Comparison of ENCODE assay signal across 16 cellular contexts in the genomic region with DNA sequence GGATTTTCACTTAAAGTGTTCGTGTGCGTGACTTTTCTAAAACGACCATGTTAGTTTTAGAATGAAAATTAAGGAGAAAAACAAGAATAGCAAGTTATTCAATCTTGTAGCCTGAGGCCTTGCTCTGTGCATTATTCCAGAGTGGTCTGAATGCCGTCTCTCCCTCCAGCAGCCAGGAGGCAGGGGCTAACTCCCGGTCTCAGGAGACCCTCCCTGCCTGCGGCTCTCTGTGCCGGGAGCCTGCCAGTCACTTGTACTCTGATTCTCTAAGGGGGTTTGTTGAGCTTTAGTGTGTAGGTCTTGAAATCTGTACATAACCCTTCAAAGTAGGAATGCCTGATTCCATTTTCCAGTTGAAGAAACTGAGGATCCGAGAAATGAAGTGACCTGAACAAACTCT.
DNase-seq lines count a peak whose midpoint lies in the region; ATAC-seq and TF ChIP-seq lines count a peak whose summit lies in the region.
"Had no signal": no experiment of that assay in that cellular context is flagged by ENCODE, and none has a peak within 500 bp of the region (broad histone marks: within the 10 kb centered on the region; RNA-seq: fewer than 3 reads in every experiment).

No MANE protein-coding gene starts in this region.

- H4K91ac ChIP-seq in H9 (ENCODE audit: insufficient read length, low read depth, low read length) = no peak overlapping the region

- H4K5ac ChIP-seq in H9 (ENCODE audit: insufficient read length, low read depth, low read length) = no peak overlapping the region

- H3K27me3 ChIP-seq in H9 (ENCODE audit: insufficient read depth, low read length) (no peaks in the 10 kb centered on the region), esophagus muscularis mucosa (no peaks in the 10 kb centered on the region), osteoblast (ENCODE audit: insufficient read depth, low read length) (no peaks in the 10 kb centered on the region), smooth muscle cell (ENCODE audit: low read depth) (no peaks in the 10 kb centered on the region)
- H3K27me3 ChIP-seq: BLaER1 treated with 17β-estradiol and CSF1 and Interleukin-3, amounts not matched to agents 10 nM and 100 nM had no signal

- no peak overlapping the region for H2BK20ac ChIP-seq in H9 (ENCODE audit: low read depth, low read length, poor library complexity, severe bottlenecking)

- no peaks in the 10 kb centered on the region; a peak in 2 of 7 replicates for H3K36me3 Mint-ChIP-seq in H9 (ENCODE audit: insufficient read depth in 1 of 3, low read depth in 3 of 3)
- H3K36me3 Mint-ChIP-seq: CD8-positive, alpha-beta T cell had no signal

- H2BK120ac ChIP-seq in H9 (ENCODE audit: low read depth, low read length, poor library complexity, severe bottlenecking) = no peak overlapping the region

- no peak for TF ChIP-seq POLR2A in esophagus muscularis mucosa (IDR thresholded peaks at IDR 0.05; ENCODE audit: low read depth)

- no peak overlapping the region for H3K56ac ChIP-seq in H9 (ENCODE audit: insufficient read length, low read depth, low read length)

- no CpG with 5 or more reads among the region's 8 CpGs for WGBS in H9 (ENCODE audit: extremely low coverage, insufficient read length, low lambda C conversion rate)
- WGBS in esophagus muscularis mucosa = 95% methylated on average over 8 of the region's 8 CpGs
- 74% methylated on average over 8 of the region's 8 CpGs for WGBS in smooth muscle cell (ENCODE audit: low lambda C conversion rate)

- H3K9ac ChIP-seq in H9 (ENCODE audit: extremely low read depth, insufficient read length, low read length) (no peak overlapping the region), smooth muscle cell (ENCODE audit: low read depth) (no peak overlapping the region)
- H3K9ac ChIP-seq: BLaER1 treated with 17β-estradiol and CSF1 and Interleukin-3, amounts not matched to agents 10 nM and 100 nM; GM23248 had no signal

- no peaks in the 10 kb centered on the region for H3K9me3 Mint-ChIP-seq in H9
- H3K9me3 Mint-ChIP-seq: CD8-positive, alpha-beta T cell; HFFc6 had no signal

- H3K4ac ChIP-seq in H9 (ENCODE audit: low read depth, low read length) = no peak overlapping the region

- H3K9me3 ChIP-seq in H9 (ENCODE audit: control insufficient read depth, low read depth, low read length) = no peaks in the 10 kb centered on the region
- H3K9me3 ChIP-seq in esophagus muscularis mucosa = peaks cover 0 to 7% (median 3%) of the 10 kb centered on the region in 4 donors
- no peaks in the 10 kb centered on the region for H3K9me3 ChIP-seq in osteoblast (ENCODE audit: low read depth, low read length)
- no peaks in the 10 kb centered on the region for H3K9me3 ChIP-seq in smooth muscle cell (replicated peaks; ENCODE audit: low read depth)

- no peak overlapping the region for H2AFZ ChIP-seq in H9 (ENCODE audit: low read length)
- no peak overlapping the region for H2AFZ ChIP-seq in osteoblast (ENCODE audit: low read length)
- peak overlapping the region; percentile 10 for H2AFZ ChIP-seq in smooth muscle cell (ENCODE audit: low read depth)
- H2AFZ ChIP-seq: GM23248 had no signal

- no peak overlapping the region for H3K4me3 Mint-ChIP-seq in H9
- H3K4me3 Mint-ChIP-seq: B cell; CD8-positive, alpha-beta T cell; HFFc6 had no signal

- H3K36me3 ChIP-seq in esophagus muscularis mucosa (peaks cover 0 to 3% (median 0%) of the 10 kb centered on the region in 4 donors), osteoblast (ENCODE audit: insufficient read depth, low read length) (no peaks in the 10 kb centered on the region), smooth muscle cell (ENCODE audit: low read depth) (no peaks in the 10 kb centered on the region)

- H3K27ac ChIP-seq in H9 (ENCODE audit: insufficient read length, low read depth, low read length) = no peak overlapping the region
- H3K27ac ChIP-seq in esophagus muscularis mucosa (replicated peaks in 1 of 4) = no peak overlapping the region
- no peak overlapping the region for H3K27ac ChIP-seq in osteoblast (ENCODE audit: low read depth, low read length)
- no peak overlapping the region for H3K27ac ChIP-seq in smooth muscle cell (ENCODE audit: low read depth)
- H3K27ac ChIP-seq: BLaER1 treated with 17β-estradiol and CSF1 and Interleukin-3, amounts not matched to agents 10 nM and 100 nM; GM23248 had no signal

- H3K23me2 ChIP-seq in H9 (ENCODE audit: insufficient read length, low read depth, low read length, poor library complexity, severe bottlenecking) = no peaks in the 10 kb centered on the region

- no peak overlapping the region for H3K23ac ChIP-seq in H9 (ENCODE audit: insufficient read length, low read depth, low read length)

- H4K8ac ChIP-seq in H9 (replicated peaks; ENCODE audit: insufficient read length, low read depth, low read length) = no peak overlapping the region

- no peak for TF ChIP-seq EP300 in esophagus muscularis mucosa (IDR thresholded peaks at IDR 0.05)

- no peak overlapping the region for H3T11ph ChIP-seq in H9 (ENCODE audit: low read length)

- DNase-seq in H9 = peak; percentile 15
- peak; percentile 42 for DNase-seq in esophagus muscularis mucosa (ENCODE audit: extremely low spot score)
- DNase-seq in osteoblast (ENCODE audit: insufficient read length, low spot score, missing footprints) = peak; percentile 10
- no peak for DNase-seq in smooth muscle cell (lab: John Stamatoyannopoulos, UW; ENCODE audit: unreplicated experiment)
- no peak for DNase-seq in NCI-H2107 (lab: John Stamatoyannopoulos, UW)
- DNase-seq in activated CD4-positive, alpha-beta T cell treated with anti-CD3 and anti-CD28 coated beads for 4 hours = no peak
- DNase-seq: Calu3, DMS79 treated with DMSO at 0.1 percent for 48 hours, GM23248, HFFc6 had no signal

- H3K27me3 Mint-ChIP-seq in H9 (ENCODE audit: low read depth) = no peaks in the 10 kb centered on the region

- no peaks in the 10 kb centered on the region for H3K4me1 Mint-ChIP-seq in H9
- H3K4me1 Mint-ChIP-seq: B cell had no signal

- no peaks in the 10 kb centered on the region for H3F3A ChIP-seq in smooth muscle cell (ENCODE audit: low read depth)

- H3K18ac ChIP-seq in H9 (ENCODE audit: insufficient read length, low read depth, low read length) = no peak overlapping the region

- H3K4me2 ChIP-seq in H9 (ENCODE audit: insufficient read depth, insufficient read length, low read length) = no peak overlapping the region
- H3K4me2 ChIP-seq in osteoblast (ENCODE audit: insufficient read depth, low read length) = no peak overlapping the region
- no peak overlapping the region for H3K4me2 ChIP-seq in smooth muscle cell

- H3K79me2 ChIP-seq in H9 (ENCODE audit: insufficient read depth, low read length) (no peaks in the 10 kb centered on the region), osteoblast (ENCODE audit: insufficient read depth, low read length) (no peaks in the 10 kb centered on the region), smooth muscle cell (ENCODE audit: low read depth) (no peaks in the 10 kb centered on the region)

- H3K4me1 ChIP-seq in H9 (ENCODE audit: insufficient read depth, low read length) (no peaks in the 10 kb centered on the region), esophagus muscularis mucosa (peaks cover 3 to 33% (median 12%) of the 10 kb centered on the region in 4 donors), osteoblast (ENCODE audit: insufficient read depth, low read length) (peaks cover 14% of the 10 kb centered on the region), smooth muscle cell (ENCODE audit: low read depth) (no peaks in the 10 kb centered on the region)

- no peak overlapping the region for H3K14ac ChIP-seq in H9 (ENCODE audit: insufficient read depth, low read length)

- no peak overlapping the region for H2BK5ac ChIP-seq in H9 (ENCODE audit: insufficient read length, low read length)

- intact Hi-C loops in esophagus muscularis mucosa (cut with DNase I) = no loop called here

- ATAC-seq in GM21717 (IDR thresholded peaks at IDR 0.05; ENCODE audit: unreplicated experiment) = no peak
- ATAC-seq: CD8-positive, alpha-beta T cell; HCT116; HepG2 had no signal

- no peak overlapping the region for H2AK5ac ChIP-seq in H9 (ENCODE audit: insufficient read length, low read length)

- TF ChIP-seq CTCF in H9 (conservative IDR thresholded peaks at IDR 0.05) = no peak
- TF ChIP-seq CTCF in esophagus muscularis mucosa (IDR thresholded peaks at IDR 0.05) = no peak
- no peak for TF ChIP-seq CTCF in osteoblast (IDR thresholded peaks at IDR 0.05; ENCODE audit: extremely low read depth, low read depth, low read length)
- TF ChIP-seq CTCF in smooth muscle cell (IDR thresholded peaks at IDR 0.05; ENCODE audit: borderline replicate concordance, insufficient read depth, poor library complexity, severe bottlenecking) = no peak

- H4K20me1 ChIP-seq in H9 (ENCODE audit: control insufficient read depth, insufficient read depth, insufficient read length) (no peaks in the 10 kb centered on the region), osteoblast (ENCODE audit: insufficient read depth, low read length) (no peaks in the 10 kb centered on the region), smooth muscle cell (ENCODE audit: low read depth) (no peaks in the 10 kb centered on the region)
- H4K20me1 ChIP-seq: BLaER1 treated with 17β-estradiol and CSF1 and Interleukin-3, amounts not matched to agents 10 nM and 100 nM had no signal

- H3K4me3 ChIP-seq in esophagus muscularis mucosa (no peak overlapping the region), osteoblast (ENCODE audit: insufficient read depth, low read length) (no peak overlapping the region), smooth muscle cell (no peak overlapping the region)
- H3K4me3 ChIP-seq: BLaER1 treated with 17β-estradiol and CSF1 and Interleukin-3, amounts not matched to agents 10 nM and 100 nM; GM23248 had no signal

- no peaks in the 10 kb centered on the region for H3K79me1 ChIP-seq in H9 (ENCODE audit: insufficient read depth, low read depth, low read length, poor library complexity, severe bottlenecking)

- no peak overlapping the region for H2BK12ac ChIP-seq in H9 (ENCODE audit: insufficient read length, low read depth, low read length)

- no peak overlapping the region for H3K27ac Mint-ChIP-seq in H9
- H3K27ac Mint-ChIP-seq: B cell; CD8-positive, alpha-beta T cell; HFFc6 had no signal

- no peak overlapping the region for H2BK15ac ChIP-seq in H9 (ENCODE audit: low read depth, low read length)

Comparison
In these comparisons a context has a peak if more than half of its experiments do, and no peak if none do; other contexts are left out.
1. DNase-seq: peak in H9 (single experiment), esophagus muscularis mucosa (single experiment) and osteoblast (single experiment); none in smooth muscle cell (single experiment), NCI-H2107 (single experiment) and activated CD4-positive, alpha-beta T cell treated with anti-CD3 and anti-CD28 coated beads for 4 hours (0 of 2).